ENCODE assay signal across 9 cellular contexts in genomic region chr1:89287182-89288050, GRCh38.
DNase-seq lines count a peak whose midpoint lies in the region; ATAC-seq and TF ChIP-seq lines count a peak whose summit lies in the region.
"Had no signal": no experiment of that assay in that cellular context is flagged by ENCODE, and none has a peak within 500 bp of the region (broad histone marks: within the 10 kb centered on the region; RNA-seq: fewer than 3 reads in every experiment).

No MANE protein-coding gene starts in this region.

- H3K27me3 ChIP-seq in neutrophil, result no peaks in the 10 kb centered on the region

- DNase-seq in OCI-M1 (lab: John Stamatoyannopoulos, UW), result peak; percentile 60
- DNase-seq in SKM-1 (lab: John Stamatoyannopoulos, UW; ENCODE audit: unreplicated experiment), result no peak
- DNase-seq in EL, result no peak
- no peak for DNase-seq in cerebellar nuclear complex (lab: John Stamatoyannopoulos, UW)
- DNase-seq: SHP77 had no signal

- peaks cover 0 to 16% of the 10 kb centered on the region in 2 experiments for H3K4me1 ChIP-seq in neutrophil (ENCODE audit: control insufficient read depth in 1 of 2, insufficient read depth in 1 of 2, low read depth in 1 of 2, low read length in 1 of 2)

- peaks cover 4% of the 10 kb centered on the region for H3K9me3 ChIP-seq in neutrophil

- peak overlapping the region; percentile 59 for H3K27ac ChIP-seq in neutrophil

- peak; percentile 12 for ATAC-seq in GM18861 (IDR thresholded peaks at IDR 0.05; ENCODE audit: unreplicated experiment)
- peak; percentile 24 for ATAC-seq in GM21723 (IDR thresholded peaks at IDR 0.05; ENCODE audit: unreplicated experiment)
- no peak for ATAC-seq in HG02973 (IDR thresholded peaks at IDR 0.05; ENCODE audit: unreplicated experiment)

- no peaks in the 10 kb centered on the region for H3K36me3 ChIP-seq in neutrophil

- no peak overlapping the region for H3K4me3 ChIP-seq in neutrophil (ENCODE audit: low read depth in 1 of 2, low read length in 1 of 2)

- TF ChIP-seq CTCF in neutrophil (IDR thresholded peaks at IDR 0.05), result no peak
